9 cellular contexts compared by ENCODE assay signal in genomic region chr5:123545506-123545905, GRCh38. TPM values are rescaled to one million over a fixed set of nuclear protein-coding genes. Genes with fewer than 3 reads are reported as not detected.
DNase-seq lines count a peak whose midpoint lies in the region; ATAC-seq lines count a peak whose summit lies in the region.
"Had no signal": no experiment of that assay in that cellular context is flagged by ENCODE, and none has a peak within 500 bp of the region (broad histone marks: within the 10 kb centered on the region; RNA-seq: fewer than 3 reads in every experiment).

No MANE protein-coding gene starts in this region.

- no peaks in the 10 kb centered on the region for H3K9me3 ChIP-seq in MG63
- no peaks in the 10 kb centered on the region for H3K9me3 ChIP-seq in mesenchymal stem cell (ENCODE audit: control insufficient read depth, low read length)

- H2BK15ac ChIP-seq in mesenchymal stem cell (ENCODE audit: low read depth, poor library complexity, severe bottlenecking), result no peak overlapping the region

- H3K27me3 ChIP-seq in MG63 (no peaks in the 10 kb centered on the region), mesenchymal stem cell (ENCODE audit: control insufficient read depth in 1 of 2, insufficient read depth in 1 of 2, low read length in 2 of 2) (no peaks in the 10 kb centered on the region)

- H2AK5ac ChIP-seq in mesenchymal stem cell (ENCODE audit: low read length, severe bottlenecking), result no peak overlapping the region

- H3K14ac ChIP-seq in mesenchymal stem cell (ENCODE audit: low read length in 2 of 2), result no peak overlapping the region

- ATAC-seq in HG03354 (IDR thresholded peaks at IDR 0.05; ENCODE audit: poor library complexity, severe bottlenecking, unreplicated experiment) (no peak), GM18519 (IDR thresholded peaks at IDR 0.05; ENCODE audit: low FRiP score, unreplicated experiment) (no peak)
- no peak for ATAC-seq in stimulated activated naive B cell treated with anti-CD40 and anti-IgM and Interleukin-4, amounts not matched to agents 10 μg/mL and 1 μg/mL and 100 μg/mL, for 72 hours (replicated peaks)

- peaks cover 33 to 69% of the 10 kb centered on the region in 2 donors for H3K4me1 Mint-ChIP-seq in stimulated activated naive B cell treated with anti-CD40 and anti-IgM and Interleukin-4, amounts not matched to agents 10 μg/mL and 1 μg/mL and 100 μg/mL, for 72 hours

- H3K27me3 Mint-ChIP-seq in stimulated activated naive B cell treated with anti-CD40 and anti-IgM and Interleukin-4, amounts not matched to agents 10 μg/mL and 1 μg/mL and 100 μg/mL, for 72 hours, result no peaks in the 10 kb centered on the region

- no peak overlapping the region for H3K4me2 ChIP-seq in mesenchymal stem cell (ENCODE audit: low read length, poor library complexity, severe bottlenecking)

- H3K27ac Mint-ChIP-seq in stimulated activated naive B cell treated with anti-CD40 and anti-IgM and Interleukin-4, amounts not matched to agents 10 μg/mL and 1 μg/mL and 100 μg/mL, for 72 hours, result no peak overlapping the region

- no peak overlapping the region for H3K18ac ChIP-seq in mesenchymal stem cell (ENCODE audit: low read depth in 1 of 2, low read length in 2 of 2)

- H4K91ac ChIP-seq in mesenchymal stem cell (ENCODE audit: low read length), result no peak overlapping the region

- H3K4me3 Mint-ChIP-seq in stimulated activated naive B cell treated with anti-CD40 and anti-IgM and Interleukin-4, amounts not matched to agents 10 μg/mL and 1 μg/mL and 100 μg/mL, for 72 hours, result no peak overlapping the region

- H3K9me3 Mint-ChIP-seq in stimulated activated naive B cell treated with anti-CD40 and anti-IgM and Interleukin-4, amounts not matched to agents 10 μg/mL and 1 μg/mL and 100 μg/mL, for 72 hours, result peaks cover 0 to 3% of the 10 kb centered on the region in 2 donors

- no peak overlapping the region for H2BK12ac ChIP-seq in mesenchymal stem cell (ENCODE audit: low read length in 2 of 2)

- H3K4me3 ChIP-seq in MG63 (no peak overlapping the region), mesenchymal stem cell (ENCODE audit: insufficient read depth in 1 of 2, low read depth in 1 of 2, low read length in 2 of 2) (no peak overlapping the region)

- H2BK5ac ChIP-seq in mesenchymal stem cell (ENCODE audit: low read depth, low read length, poor library complexity, severe bottlenecking), result no peak overlapping the region

- H3K36me3 Mint-ChIP-seq in stimulated activated naive B cell treated with anti-CD40 and anti-IgM and Interleukin-4, amounts not matched to agents 10 μg/mL and 1 μg/mL and 100 μg/mL, for 72 hours, result peaks cover 9 to 20% of the 10 kb centered on the region in 2 donors

- DNase-seq in D341Med (ENCODE audit: low spot score), result peak; percentile 47
- DNase-seq in MG63, result peak; percentile 8
- DNase-seq in amniotic epithelial cell (ENCODE audit: low read depth), result peak; percentile 44
- DNase-seq in mesenchymal stem cell, result peak; percentile 33
- no peak for DNase-seq in stimulated activated naive B cell treated with anti-CD40 and anti-IgM and Interleukin-4, amounts not matched to agents 10 μg/mL and 1 μg/mL and 100 μg/mL, for 72 hours
- DNase-seq in NCI-H2171 (lab: John Stamatoyannopoulos, UW), result no peak
- DNase-seq: occipital lobe had no signal

- peaks cover 18% of the 10 kb centered on the region for H3K79me1 ChIP-seq in mesenchymal stem cell (replicated peaks; ENCODE audit: low read length, poor library complexity, severe bottlenecking)

- WGBS in mesenchymal stem cell, result 90% methylated on average over 6 of the region's 7 CpGs

- no peak overlapping the region for H3K27ac ChIP-seq in mesenchymal stem cell (ENCODE audit: low read length, poor library complexity, severe bottlenecking)

- peaks cover 4% of the 10 kb centered on the region for H3K36me3 ChIP-seq in MG63
- H3K36me3 ChIP-seq in mesenchymal stem cell (ENCODE audit: control insufficient read depth in 1 of 2, insufficient read depth in 2 of 2, low read depth in 1 of 2, low read length in 2 of 2), result peaks cover 0 to 11% of the 10 kb centered on the region in 2 experiments

- no peak overlapping the region for H4K8ac ChIP-seq in mesenchymal stem cell (ENCODE audit: low read length)

- no peak overlapping the region for H2AFZ ChIP-seq in mesenchymal stem cell (ENCODE audit: low read depth, low read length)

- H3K23ac ChIP-seq in mesenchymal stem cell (ENCODE audit: low read length in 2 of 2), result no peak overlapping the region

- H3K9ac ChIP-seq in mesenchymal stem cell (ENCODE audit: low read length), result no peak overlapping the region

- no peaks in the 10 kb centered on the region for H3K4me1 ChIP-seq in mesenchymal stem cell (ENCODE audit: control insufficient read depth, insufficient read depth, low read depth, low read length)

- H2BK120ac ChIP-seq in mesenchymal stem cell (ENCODE audit: low read depth, low read length), result no peak overlapping the region

- H3K4ac ChIP-seq in mesenchymal stem cell (ENCODE audit: low read depth in 1 of 2, low read length in 2 of 2), result no peak overlapping the region

RNA-seq across cellular contexts. Expression of gene CSNK1G3, which starts 33.5 kb away (rescaled TPM):
- 55.7 TPM in 2 replicates for total RNA-seq in MG63 (2014; rRNA removed; shearing (Covaris generic); ENCODE audit: low replicate concordance)
- 21.9 TPM for polyA plus RNA-seq in mesenchymal stem cell (2013, experiment 1 of 2)
- polyA plus RNA-seq in mesenchymal stem cell (2013, experiment 2 of 2), result 22.9 TPM

Comparison
In these comparisons a context has a peak if more than half of its experiments do, and no peak if none do; other contexts are left out.
1. DNase-seq: peak in D341Med (single experiment), MG63 (single experiment), amniotic epithelial cell (single experiment) and mesenchymal stem cell (single experiment); none in stimulated activated naive B cell treated with anti-CD40 and anti-IgM and Interleukin-4, amounts not matched to agents 10 μg/mL and 1 μg/mL and 100 μg/mL, for 72 hours (single experiment) and NCI-H2171 (single experiment).